In the genomic region with DNA sequence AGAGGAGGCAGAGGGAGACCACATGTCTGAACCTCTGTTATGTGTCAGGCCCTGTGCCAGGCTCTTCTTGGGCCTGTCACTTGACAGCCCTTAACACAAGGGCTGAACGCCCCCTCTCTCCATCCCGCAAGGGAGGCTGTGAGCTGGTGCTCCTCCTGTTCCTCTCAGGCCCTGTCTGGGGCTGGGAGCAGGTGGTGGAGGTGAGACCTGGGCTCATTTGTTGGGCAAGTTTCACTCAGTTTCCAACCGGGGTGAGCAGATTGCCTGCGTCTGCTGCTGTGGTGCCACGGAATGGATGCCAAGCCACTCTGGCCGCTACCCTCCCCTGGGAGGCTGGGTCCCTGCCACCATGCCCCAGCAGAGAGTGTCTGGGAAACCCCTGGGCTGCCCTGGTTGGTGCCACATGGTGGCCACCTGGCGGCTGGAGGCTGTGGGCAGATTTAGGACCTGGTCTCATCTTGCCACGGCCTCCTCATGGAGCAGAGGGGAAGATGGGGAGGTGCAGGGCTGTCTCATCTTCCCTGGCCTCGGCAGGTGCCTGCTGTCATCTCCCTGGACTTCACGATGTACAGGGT, we compare ENCODE assay signal across 19 cellular contexts.
"Had no signal": no experiment of that assay in that cellular context is flagged by ENCODE, and none has a peak within 500 bp of the region (broad histone marks: within the 10 kb centered on the region; RNA-seq: fewer than 3 reads in every experiment).

No MANE protein-coding gene starts in this region.

- DNase-seq: cortex of kidney; dorsolateral prefrontal cortex; effector CD8-positive, alpha-beta T cell; gastrocnemius medialis; islet precursor cell; left ventricle myocardium inferior; lower lobe of right lung; midbrain; nucleus accumbens; ovary; small intestine; stimulated activated CD4-positive, alpha-beta T cell treated with anti-CD3 and anti-CD28 coated beads, Interleukin-2, amount 100 ng/mL, for 48 hours; stimulated activated naive CD4-positive, alpha-beta T cell treated with Interleukin-2 at 50 U/mL for 16 hours; trophoblast cell had no signal

- H3K9me3 ChIP-seq: gastrocnemius medialis, left ventricle myocardium inferior, lower lobe of right lung, ovary had no signal

- H3K4me3 ChIP-seq: dorsolateral prefrontal cortex, gastrocnemius medialis, left ventricle myocardium inferior, lower lobe of right lung, neural progenitor cell, ovary had no signal

- ATAC-seq: esophagus mucosa; gastrocnemius medialis; lower lobe of right lung; natural killer cell treated with Interleukin-12 subunit alpha and Interleukin-12 subunit beta and Interleukin-15 and Interleukin-18, amount 100 ng/mL, for 72 hours; right cardiac atrium had no signal

- H2AFZ ChIP-seq: neural progenitor cell had no signal

- H3K4me1 ChIP-seq: gastrocnemius medialis, left ventricle myocardium inferior, lower lobe of right lung had no signal

- FAIRE-seq: endometrium, small intestine had no signal

- H3K27me3 ChIP-seq: dorsolateral prefrontal cortex, neural progenitor cell, ovary had no signal

- H3K4me2 ChIP-seq: neural progenitor cell had no signal

- H3K27ac ChIP-seq: gastrocnemius medialis, left ventricle myocardium inferior, lower lobe of right lung, neural progenitor cell, ovary had no signal

- H3K36me3 ChIP-seq: gastrocnemius medialis, left ventricle myocardium inferior, lower lobe of right lung, neural progenitor cell, ovary had no signal
